Comparison of ENCODE assay signal across 24 cellular contexts in the genomic region with DNA sequence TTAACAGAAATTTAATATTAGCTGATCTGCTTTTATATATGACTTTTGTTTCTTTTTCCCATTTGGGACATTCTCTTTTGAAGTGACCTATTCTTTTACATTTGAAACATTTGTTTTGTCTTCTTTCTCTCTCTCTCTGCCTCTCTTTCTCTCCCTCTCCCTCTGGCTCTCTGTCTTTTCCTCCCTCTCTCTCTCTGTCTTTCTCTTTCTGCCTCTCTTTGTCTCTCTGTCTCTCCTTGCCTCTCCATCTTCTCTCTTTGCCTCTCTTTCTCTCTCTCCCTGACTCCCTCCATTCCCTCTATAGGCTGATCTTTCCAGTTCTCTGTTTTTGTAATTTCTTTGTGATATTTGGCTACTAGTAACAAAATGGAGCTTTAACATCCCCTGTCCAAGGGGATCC. TPM values are rescaled to one million over a fixed set of nuclear protein-coding genes. Genes with fewer than 3 reads are reported as not detected.
DNase-seq lines count a peak whose midpoint lies in the region; ATAC-seq and TF ChIP-seq lines count a peak whose summit lies in the region.
"Had no signal": no experiment of that assay in that cellular context is flagged by ENCODE, and none has a peak within 500 bp of the region (broad histone marks: within the 10 kb centered on the region; RNA-seq: fewer than 3 reads in every experiment).

No MANE protein-coding gene starts in this region.

- H3K4me3 Mint-ChIP-seq in MCF 10A (ENCODE audit: unreplicated experiment): no peak overlapping the region

- no peaks in the 10 kb centered on the region for H3K4me1 Mint-ChIP-seq in MCF 10A (ENCODE audit: insufficient read depth, unreplicated experiment)

- H3K9ac ChIP-seq in mammary epithelial cell (ENCODE audit: insufficient read depth, low read length) (no peak overlapping the region), smooth muscle cell (ENCODE audit: low read depth) (no peak overlapping the region)

- POLR2A ChIA-PET in MCF 10A (lab: Yijun Ruan, JAX) (interaction anchor here (0.7 to 1.4 kb wide), 4 partner anchors 8 to 300 kb away, joined by 3 to 5 read pairs (median 3); no protein-coding TSS in a partner anchor), HEK293 (lab: Yijun Ruan, JAX) (no interaction called here)

- H3K4me2 ChIP-seq in mammary epithelial cell (ENCODE audit: insufficient read depth, low read depth, low read length): no peak overlapping the region
- H3K4me2 ChIP-seq in hepatocyte: peak overlapping the region; percentile 63
- H3K4me2 ChIP-seq in smooth muscle cell: peak overlapping the region; percentile 80
- H3K4me2 ChIP-seq: A549 had no signal

- H3K4me3 ChIP-seq in mammary epithelial cell (replicated peaks in 1 of 3; ENCODE audit: insufficient read depth in 1 of 3, low read depth in 2 of 3, low read length in 3 of 3) (no peak overlapping the region), HEK293 (ENCODE audit: low read depth, low read length) (no peak overlapping the region), hepatocyte (no peak overlapping the region), smooth muscle cell (peak overlapping the region; percentile 26), upper lobe of left lung (no peak overlapping the region)
- H3K4me3 ChIP-seq: A549, GM12878 had no signal

- TF ChIP-seq CTCF in MCF 10A (IDR thresholded peaks at IDR 0.05; ENCODE audit: unreplicated experiment) (no peak), mammary epithelial cell (conservative IDR thresholded peaks at IDR 0.05 in 1 of 2, IDR thresholded peaks at IDR 0.05 in 1 of 2; ENCODE audit: extremely low read depth in 1 of 2, insufficient read depth in 1 of 2, low read depth in 1 of 2, low read length in 2 of 2) (no peak), HEK293 (tag by site-specific recombination; IDR thresholded peaks at IDR 0.05) (no peak), hepatocyte (IDR thresholded peaks at IDR 0.05; ENCODE audit: poor library complexity) (no peak), smooth muscle cell (IDR thresholded peaks at IDR 0.05; ENCODE audit: borderline replicate concordance, insufficient read depth, poor library complexity, severe bottlenecking) (no peak), upper lobe of left lung (IDR thresholded peaks at IDR 0.05) (no peak)

- H3K36me3 ChIP-seq in mammary epithelial cell (ENCODE audit: insufficient read depth, low read length): no peaks in the 10 kb centered on the region
- H3K36me3 ChIP-seq in HEK293 (ENCODE audit: control insufficient read depth in 2 of 2, insufficient read depth in 1 of 2, low read length in 2 of 2): no peaks in the 10 kb centered on the region
- H3K36me3 ChIP-seq in hepatocyte (replicated peaks; ENCODE audit: insufficient read depth, low read depth): no peaks in the 10 kb centered on the region
- H3K36me3 ChIP-seq in smooth muscle cell (ENCODE audit: low read depth): no peaks in the 10 kb centered on the region
- H3K36me3 ChIP-seq in upper lobe of left lung: no peaks in the 10 kb centered on the region

- H3K27me3 ChIP-seq in mammary epithelial cell (ENCODE audit: insufficient read depth, low read length) (no peaks in the 10 kb centered on the region), hepatocyte (no peaks in the 10 kb centered on the region), smooth muscle cell (ENCODE audit: low read depth) (no peaks in the 10 kb centered on the region), upper lobe of left lung (no peaks in the 10 kb centered on the region)

- TF ChIP-seq EP300 in upper lobe of left lung (IDR thresholded peaks at IDR 0.05): no peak

- H3K79me2 ChIP-seq in mammary epithelial cell (ENCODE audit: insufficient read depth, low read length) (no peaks in the 10 kb centered on the region), hepatocyte (no peaks in the 10 kb centered on the region), smooth muscle cell (ENCODE audit: low read depth) (no peaks in the 10 kb centered on the region)

- dilution Hi-C loops in mammary epithelial cell (cut with HindIII; ENCODE audit: low sequenced_read_pairs): no loop called here

- peaks cover 76% of the 10 kb centered on the region for H3K36me3 Mint-ChIP-seq in MCF 10A (ENCODE audit: insufficient read depth, unreplicated experiment)
- H3K36me3 Mint-ChIP-seq: CD4-positive, alpha-beta memory T cell had no signal

- H3K4me1 ChIP-seq in mammary epithelial cell (ENCODE audit: insufficient read depth, low read length) (no peaks in the 10 kb centered on the region), HEK293 (ENCODE audit: control insufficient read depth, insufficient read depth, low read length) (peaks cover 10% of the 10 kb centered on the region; the same call in 1 of the 2 replicates), hepatocyte (ENCODE audit: insufficient read depth) (peaks cover 9% of the 10 kb centered on the region), smooth muscle cell (ENCODE audit: low read depth) (peaks cover 8% of the 10 kb centered on the region), upper lobe of left lung (no peaks in the 10 kb centered on the region)
- H3K4me1 ChIP-seq: A549 had no signal

- H3K9me3 ChIP-seq in mammary epithelial cell (replicated peaks; ENCODE audit: insufficient read depth, low read length) (no peaks in the 10 kb centered on the region), HEK293 (ENCODE audit: control insufficient read depth, insufficient read depth, low read depth, low read length) (no peaks in the 10 kb centered on the region), hepatocyte (ENCODE audit: low read depth) (no peaks in the 10 kb centered on the region), smooth muscle cell (replicated peaks; ENCODE audit: low read depth) (no peaks in the 10 kb centered on the region), upper lobe of left lung (no peaks in the 10 kb centered on the region)
- H3K9me3 ChIP-seq: A549 had no signal

- no peaks in the 10 kb centered on the region for H3F3A ChIP-seq in smooth muscle cell (ENCODE audit: low read depth)

- no peak for TF ChIP-seq POLR2A in upper lobe of left lung (IDR thresholded peaks at IDR 0.05)

- in situ Hi-C loops in mammary epithelial cell (cut with MboI; ENCODE audit: low sequenced_read_pairs in 2 of 2): no loop called here

- no peaks in the 10 kb centered on the region for H3K9me3 Mint-ChIP-seq in MCF 10A (ENCODE audit: unreplicated experiment)

- no peaks in the 10 kb centered on the region for H4K20me1 ChIP-seq in mammary epithelial cell (ENCODE audit: insufficient read depth, low read length)
- H4K20me1 ChIP-seq in hepatocyte (ENCODE audit: insufficient read depth, poor library complexity, severe bottlenecking): no peaks in the 10 kb centered on the region
- H4K20me1 ChIP-seq in smooth muscle cell (ENCODE audit: low read depth): no peaks in the 10 kb centered on the region

- no peak overlapping the region for H2AFZ ChIP-seq in mammary epithelial cell (ENCODE audit: low read depth, low read length)
- no peak overlapping the region for H2AFZ ChIP-seq in hepatocyte
- peak overlapping the region; percentile 51 for H2AFZ ChIP-seq in smooth muscle cell (ENCODE audit: low read depth)

- DNase-seq in MCF 10A (ENCODE audit: unreplicated experiment) (no peak), mammary epithelial cell (no peak), hepatocyte (ENCODE audit: low spot score) (no peak), smooth muscle cell (lab: John Stamatoyannopoulos, UW; ENCODE audit: unreplicated experiment) (no peak), HK-2 (ENCODE audit: unreplicated experiment) (no peak), upper lobe of left lung (no peak)
- DNase-seq in activated CD4-positive, alpha-beta T cell treated with anti-CD3 and anti-CD28 coated beads, Interleukin-2, amount 50 U/mL, for 4 hours: no peak
- DNase-seq: 8988T; ACHN; AML-193; C1 segment of cervical spinal cord; Calu3; CD4-positive, alpha-beta memory T cell; COR-L47; DMS53; EL; GDM1; GOT3; H7; HCEC 1CT had no signal

- BruUV-seq in MCF 10A (replicated peaks; lab: Mats Ljungman, UMichigan) (no TSS peak), mammary epithelial cell (replicated peaks; lab: Mats Ljungman, UMichigan) (no TSS peak)

- H3K27ac ChIP-seq in mammary epithelial cell (ENCODE audit: insufficient read depth, low read depth, low read length) (no peak overlapping the region), HEK293 (ENCODE audit: extremely low read depth, low read depth, low read length) (no peak overlapping the region), hepatocyte (no peak overlapping the region), smooth muscle cell (ENCODE audit: low read depth) (no peak overlapping the region), upper lobe of left lung (no peak overlapping the region)
- H3K27ac ChIP-seq: A549 had no signal

- intact Hi-C loops in MCF 10A (cut with micrococcal nuclease) (loop anchor here (5.0 kb wide), 1 partner anchor 173 kb away; the partner anchor contains the start of gene ARMC12), mammary epithelial cell (cut with micrococcal nuclease) (loop anchor here (5.0 kb wide), 1 partner anchor 173 kb away; the partner anchor contains the start of gene ARMC12)

- H3K27ac Mint-ChIP-seq in MCF 10A (ENCODE audit: low read depth, unreplicated experiment): peak overlapping the region; percentile 0

- CTCF ChIA-PET in MCF 10A (lab: Yijun Ruan, JAX): interaction anchor here (1.1 to 4.7 kb wide), 3 partner anchors 12 to 173 kb away, joined by 3 to 23 read pairs (median 4); no protein-coding TSS in a partner anchor
- CTCF ChIA-PET in mammary epithelial cell (lab: Charles Lee; ENCODE audit: low non-redundant PET): no interaction called here
- CTCF ChIA-PET in HEK293 (lab: Yijun Ruan, JAX): interaction anchor here (0.6 to 5.4 kb wide), 4 partner anchors 13 to 290 kb away, joined by 3 to 41 read pairs (median 10); partner anchors contain the start of gene ARMC12

- no peak for ATAC-seq in upper lobe of left lung (ENCODE audit: low FRiP score in 2 of 2)
- ATAC-seq: A549, GM12878 had no signal

- no peaks in the 10 kb centered on the region for H3K9me2 ChIP-seq in hepatocyte (replicated peaks; ENCODE audit: insufficient read depth)

- H3K27me3 Mint-ChIP-seq in MCF 10A (ENCODE audit: insufficient read depth, unreplicated experiment): no peaks in the 10 kb centered on the region

TF ChIP-seq in HEK293, 187 proteins besides CTCF, POLR2A, EP300 and RAD21:
- TF ChIP-seq ZNF366 (tag by site-specific recombination; conservative IDR thresholded peaks at IDR 0.05) (0 out of 2 replicates have a peak, but pooled peaks have one; percentile 11), ZNF121 (tag by site-specific recombination; IDR thresholded peaks at IDR 0.05) (no peak)

RNA-seq across cellular contexts. Expression of gene TULP1, which starts 52.0 kb away (rescaled TPM):
- total RNA-seq in MCF 10A (2022): not detected in 2 replicates
- not detected for total RNA-seq in mammary epithelial cell
- not detected for polyA plus RNA-seq in mammary epithelial cell
- not detected for polyA minus RNA-seq in mammary epithelial cell
- not detected in 2 replicates for total RNA-seq in hepatocyte
- 0.39 and 1.3 TPM in 2 replicates for polyA plus RNA-seq in hepatocyte
- 0.31 TPM in 1 of 2 replicates, not detected in the other for total RNA-seq in smooth muscle cell
- 0.26 and 0.78 TPM in 2 replicates for polyA plus RNA-seq in smooth muscle cell
- not detected for total RNA-seq in upper lobe of left lung
- total RNA-seq: Calu3; CD4-positive, alpha-beta memory T cell; GM12878 had no signal
- polyA plus RNA-seq: A549; BJ; CD4-positive, alpha-beta memory T cell; GM12878 had no signal
